ENCODE assay signal across 28 cellular contexts in the genomic region with DNA sequence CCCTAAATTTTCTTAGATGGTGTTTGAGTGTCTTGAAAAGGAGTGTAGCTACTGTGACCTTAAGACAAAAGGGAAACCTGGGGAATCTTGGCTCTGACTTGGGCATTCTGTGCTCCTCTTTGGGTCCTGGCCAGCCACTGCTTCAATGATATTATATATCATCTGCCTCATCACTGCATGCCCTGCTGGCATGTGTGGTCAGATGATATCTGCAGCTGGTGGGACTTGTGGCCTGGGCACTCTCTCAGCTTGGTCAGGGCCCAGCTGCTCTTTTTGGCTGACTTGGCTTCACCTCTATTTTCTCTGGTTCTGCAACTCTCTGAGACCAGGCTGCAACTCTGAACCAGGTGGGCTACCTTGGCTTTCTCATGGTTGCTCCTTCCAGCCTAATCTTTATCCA.
"Had no signal": no experiment of that assay in that cellular context is flagged by ENCODE, and none has a peak within 500 bp of the region (broad histone marks: within the 10 kb centered on the region; RNA-seq: fewer than 3 reads in every experiment).

No MANE protein-coding gene starts in this region.

- H3K27ac Mint-ChIP-seq: immature natural killer cell; naive B cell; natural killer cell; progenitor cell of endocrine pancreas; stimulated activated memory B cell treated with anti-CD40 and anti-IgM and Interleukin-4, amounts not matched to agents 10 μg/mL and 1 μg/mL and 100 μg/mL, for 72 hours; stimulated activated naive CD8-positive, alpha-beta T cell treated with anti-CD3 and anti-CD28 coated beads, Interleukin-15, amount 100 ng/mL, for 72 hours; type B pancreatic cell had no signal

- H3K9me3 ChIP-seq: lower lobe of right lung, ovary, uterus had no signal

- H3K27ac ChIP-seq: left lung, lower lobe of right lung, ovary, tibial nerve, uterus had no signal

- H3K4me1 Mint-ChIP-seq: immature natural killer cell; naive B cell; natural killer cell; stimulated activated memory B cell treated with anti-CD40 and anti-IgM and Interleukin-4, amounts not matched to agents 10 μg/mL and 1 μg/mL and 100 μg/mL, for 72 hours; stimulated activated naive CD8-positive, alpha-beta T cell treated with anti-CD3 and anti-CD28 coated beads, Interleukin-15, amount 100 ng/mL, for 72 hours had no signal

- FAIRE-seq: islet of Langerhans, kidney, small intestine had no signal

- H3K4me3 ChIP-seq: left lung, lower lobe of right lung, ovary, tibial nerve, uterus had no signal

- H3K36me3 Mint-ChIP-seq: immature natural killer cell; naive B cell; natural killer cell; stimulated activated memory B cell treated with anti-CD40 and anti-IgM and Interleukin-4, amounts not matched to agents 10 μg/mL and 1 μg/mL and 100 μg/mL, for 72 hours had no signal

- H3K4me3 Mint-ChIP-seq: immature natural killer cell; natural killer cell; stimulated activated memory B cell treated with anti-CD40 and anti-IgM and Interleukin-4, amounts not matched to agents 10 μg/mL and 1 μg/mL and 100 μg/mL, for 72 hours; stimulated activated naive CD8-positive, alpha-beta T cell treated with anti-CD3 and anti-CD28 coated beads, Interleukin-15, amount 100 ng/mL, for 72 hours; type B pancreatic cell had no signal

- H3K36me3 ChIP-seq: left lung, lower lobe of right lung, ovary, tibial nerve, uterus had no signal

- H3K27me3 Mint-ChIP-seq: naive B cell; stimulated activated memory B cell treated with anti-CD40 and anti-IgM and Interleukin-4, amounts not matched to agents 10 μg/mL and 1 μg/mL and 100 μg/mL, for 72 hours; stimulated activated naive CD8-positive, alpha-beta T cell treated with anti-CD3 and anti-CD28 coated beads, Interleukin-15, amount 100 ng/mL, for 72 hours; type B pancreatic cell had no signal

- DNase-seq: hippocampal formation; immature natural killer cell; kidney; left colon; left lung; lower lobe of right lung; mammary epithelial cell; mesenchymal stem cell; naive B cell; natural killer cell; ovary; retina; small intestine; stimulated activated CD4-positive, alpha-beta T cell treated with anti-CD3 and anti-CD28 coated beads, Interleukin-1b, Interleukin-23, amount 100 ng/mL, for 48 hours; stimulated activated CD4-positive, alpha-beta T cell treated with anti-CD3 and anti-CD28 coated beads, Interleukin-2, amount 100 ng/mL, for 48 hours; stimulated activated CD4-positive, alpha-beta T cell treated with anti-CD3 and anti-CD28 coated beads, Interleukin-4, amount 100 ng/mL, for 4 hours; stimulated activated CD8-positive, alpha-beta memory T cell treated with anti-CD3 and anti-CD28 coated beads, Interleukin-4, amount 100 ng/mL, for 48 hours; stimulated activated naive CD4-positive, alpha-beta T cell treated with Interleukin-2 at 50 U/mL for 16 hours; stimulated activated naive CD8-positive, alpha-beta T cell treated with anti-CD3 and anti-CD28 coated beads, Interleukin-15, amount 100 ng/mL, for 72 hours; substantia nigra; uterus had no signal

- H3K4me1 ChIP-seq: left lung, lower lobe of right lung, tibial nerve, uterus had no signal

- H3K27me3 ChIP-seq: left lung, ovary, tibial nerve, uterus had no signal

- ATAC-seq: left colon; left lung; lower lobe of right lung; natural killer cell; right cardiac atrium; sciatic nerve; stimulated activated memory B cell treated with anti-CD40 and anti-IgM and Interleukin-4, amounts not matched to agents 10 μg/mL and 1 μg/mL and 100 μg/mL, for 72 hours; stimulated activated naive CD8-positive, alpha-beta T cell treated with anti-CD3 and anti-CD28 coated beads, Interleukin-15, amount 100 ng/mL, for 72 hours had no signal
